Comparison of ENCODE assay signal across 24 cellular contexts in genomic region chr12:26009593-26009992, GRCh38. TPM values are rescaled to one million over a fixed set of nuclear protein-coding genes. Genes with fewer than 3 reads are reported as not detected.
DNase-seq lines count a peak whose midpoint lies in the region; ATAC-seq, FAIRE-seq and TF ChIP-seq lines count a peak whose summit lies in the region.
"Had no signal": no experiment of that assay in that cellular context is flagged by ENCODE, and none has a peak within 500 bp of the region (broad histone marks: within the 10 kb centered on the region; RNA-seq: fewer than 3 reads in every experiment).

No MANE protein-coding gene starts in this region.

- dilution Hi-C loops in IMR-90 (cut with HindIII; ENCODE audit: low sequenced_read_pairs, unreplicated experiment), result no loop called here

- 0 out of 2 replicates have a peak overlapping the region, but pooled peaks have one; percentile 15 for H4K5ac ChIP-seq in IMR-90 (ENCODE audit: low read depth, low read length)

- H3K27me3 Mint-ChIP-seq in natural killer cell treated with Interleukin-12 subunit alpha and Interleukin-12 subunit beta and Interleukin-15 and Interleukin-18, amount 100 ng/mL, for 72 hours, result peaks cover 3 to 16% of the 10 kb centered on the region in 2 donors

- SMC1A ChIA-PET in GM12878 (lab: Charles Lee; ENCODE audit: uncharacterized antibody, unreplicated experiment), result interaction anchor here (0.8 to 1.0 kb wide), 2 partner anchors 22 to 574 kb away, joined by 3 read pairs; no protein-coding TSS in a partner anchor

- peak overlapping the region; percentile 71; the same call in 1 of the 2 replicates for H2BK20ac ChIP-seq in IMR-90 (ENCODE audit: low read depth, low read length)

- H3K4ac ChIP-seq in IMR-90 (ENCODE audit: low read depth, low read length), result peak overlapping the region; percentile 48; the same call in 1 of the 2 replicates

- no peaks in the 10 kb centered on the region for H3K36me3 Mint-ChIP-seq in natural killer cell treated with Interleukin-12 subunit alpha and Interleukin-12 subunit beta and Interleukin-15 and Interleukin-18, amount 100 ng/mL, for 72 hours
- H3K36me3 Mint-ChIP-seq: activated naive CD4-positive, alpha-beta T cell treated with anti-CD3 and anti-CD28 coated beads, Interleukin-2, amount 50 U/mL, for 72 hours had no signal

- no peaks in the 10 kb centered on the region for H3K9me3 Mint-ChIP-seq in natural killer cell treated with Interleukin-12 subunit alpha and Interleukin-12 subunit beta and Interleukin-15 and Interleukin-18, amount 100 ng/mL, for 72 hours
- H3K9me3 Mint-ChIP-seq: activated T-helper 1 cell treated with anti-CD3 and anti-CD28 coated beads, Interleukin-12 subunit alpha, Interleukin-12 subunit beta, Interleukin-2, Interleukin-4 antibody, amounts not matched to agents 30 ng/mL and 10 ng/mL and 1 ng/mL, durations not matched to agents 14 hours and 24 hours and 36 hours; CD8-positive, alpha-beta memory T cell had no signal

- H2BK15ac ChIP-seq in IMR-90 (ENCODE audit: low read depth, low read length), result no peak overlapping the region

- peak overlapping the region; percentile 82; the same call in 1 of the 2 replicates for H3K14ac ChIP-seq in IMR-90 (replicated peaks; ENCODE audit: low read depth, low read length)

- TF ChIP-seq POLR2A in IMR-90 (IDR thresholded peaks at IDR 0.05; ENCODE audit: low read depth, low read length), result no peak
- TF ChIP-seq POLR2A in GM12878 (IDR thresholded peaks at IDR 0.05; ENCODE audit: low read depth, low read length), result no peak
- no peak for TF ChIP-seq POLR2A in transverse colon (IDR thresholded peaks at IDR 0.05)

- H3K4me1 ChIP-seq in IMR-90 (ENCODE audit: control insufficient read depth, insufficient read depth, low read length) (peaks cover 15% of the 10 kb centered on the region), GM12878 (ENCODE audit: control insufficient read depth, insufficient read depth, low read length) (no peaks in the 10 kb centered on the region), osteoblast (ENCODE audit: insufficient read depth, low read length) (peaks cover 39% of the 10 kb centered on the region), transverse colon (peaks cover 0 to 24% (median 5%) of the 10 kb centered on the region in 4 donors)

- H3K4me1 Mint-ChIP-seq in natural killer cell treated with Interleukin-12 subunit alpha and Interleukin-12 subunit beta and Interleukin-15 and Interleukin-18, amount 100 ng/mL, for 72 hours (ENCODE audit: low read depth in 2 of 2), result peaks cover 0 to 2% of the 10 kb centered on the region in 2 donors

- no peak for TF ChIP-seq CTCF in IMR-90 (conservative IDR thresholded peaks at IDR 0.05; ENCODE audit: low read depth, low read length)
- TF ChIP-seq CTCF in GM12878 (IDR thresholded peaks at IDR 0.05 in 2 of 3, conservative IDR thresholded peaks at IDR 0.05 in 1 of 3; ENCODE audit: control insufficient read depth in 2 of 3, extremely low read depth in 1 of 3, insufficient read depth in 1 of 3, low read depth in 3 of 3, low read length in 3 of 3), result no peak
- TF ChIP-seq CTCF in osteoblast (IDR thresholded peaks at IDR 0.05; ENCODE audit: extremely low read depth, low read depth, low read length), result no peak
- no peak for TF ChIP-seq CTCF in transverse colon (IDR thresholded peaks at IDR 0.05)

- H3K18ac ChIP-seq in IMR-90 (ENCODE audit: low read depth, low read length), result peak overlapping the region; percentile 38; the same call in 1 of the 2 replicates

- H3K23ac ChIP-seq in IMR-90 (ENCODE audit: low read depth, low read length), result peak overlapping the region; percentile 78; the same call in 1 of the 2 replicates

- H3K27ac ChIP-seq in IMR-90 (ENCODE audit: insufficient read depth, low read length) (no peak overlapping the region), GM12878 (ENCODE audit: control insufficient read depth, insufficient read depth) (no peak overlapping the region), osteoblast (ENCODE audit: low read depth, low read length) (peak overlapping the region; percentile 91), transverse colon (peak overlapping the region; percentile 68 to 80 (median 74))

- intact Hi-C loops in IMR-90 (cut with micrococcal nuclease), result no loop called here
- intact Hi-C loops in GM12878 (cut with micrococcal nuclease; ENCODE audit: unreplicated experiment), result no loop called here
- intact Hi-C loops in transverse colon (cut with DNase I; ENCODE audit: low total_unique reads), result no loop called here

- peak overlapping the region; percentile 68; the same call in 1 of the 2 replicates for H3K4me2 ChIP-seq in IMR-90 (ENCODE audit: low read depth, low read length)
- H3K4me2 ChIP-seq in GM12878 (ENCODE audit: control insufficient read depth, insufficient read depth), result no peak overlapping the region
- peak overlapping the region; percentile 58 for H3K4me2 ChIP-seq in osteoblast (ENCODE audit: insufficient read depth, low read length)

- peaks cover 3% of the 10 kb centered on the region; the same call in 1 of the 2 replicates for H3K9me1 ChIP-seq in IMR-90 (ENCODE audit: insufficient read depth, low read length)

- peak overlapping the region in 1 of 2 experiments; percentile 67; a peak in 1 of 4 replicates for H4K8ac ChIP-seq in IMR-90 (ENCODE audit: low read depth in 2 of 2, low read length in 2 of 2)

- no peak overlapping the region for H2BK120ac ChIP-seq in IMR-90 (ENCODE audit: low read depth, low read length)

- H3K9ac ChIP-seq in IMR-90 (ENCODE audit: low read depth, low read length), result no peak overlapping the region
- H3K9ac ChIP-seq in GM12878 (ENCODE audit: control insufficient read depth, insufficient read depth, low read length), result no peak overlapping the region

- H2AFZ ChIP-seq in IMR-90 (replicated peaks; ENCODE audit: low read length, poor library complexity) (no peak overlapping the region), GM12878 (ENCODE audit: control insufficient read depth, low read depth, low read length) (no peak overlapping the region), osteoblast (ENCODE audit: low read length) (no peak overlapping the region)

- peaks cover 2% of the 10 kb centered on the region; the same call in 1 of the 2 replicates for H3K36me3 ChIP-seq in IMR-90 (ENCODE audit: control insufficient read depth, insufficient read depth, low read length)
- H3K36me3 ChIP-seq in GM12878 (ENCODE audit: control insufficient read depth in 2 of 2, insufficient read depth in 2 of 2, low read length in 1 of 2), result no peaks in the 10 kb centered on the region
- H3K36me3 ChIP-seq in osteoblast (ENCODE audit: insufficient read depth, low read length), result peaks cover 4% of the 10 kb centered on the region
- no peaks in the 10 kb centered on the region for H3K36me3 ChIP-seq in transverse colon
- H3K36me3 ChIP-seq: right atrium auricular region, SJSA1, suprapubic skin had no signal

- CTCF ChIA-PET in IMR-90 (lab: Yijun Ruan, JAX) (no interaction called here), GM12878 (lab: Yijun Ruan, JAX) (interaction anchor here (1.2 kb wide), 1 partner anchor 7 kb away, joined by 4 read pairs; no protein-coding TSS in a partner anchor)

- peaks cover 45 to 75% of the 10 kb centered on the region in 2 experiments for H3K79me1 ChIP-seq in IMR-90 (ENCODE audit: low read depth in 1 of 2, low read length in 2 of 2)

- H3K27me3 ChIP-seq in IMR-90 (ENCODE audit: control insufficient read depth, insufficient read depth, low read length) (no peaks in the 10 kb centered on the region), GM12878 (replicated peaks in 1 of 2; ENCODE audit: control insufficient read depth in 2 of 2, insufficient read depth in 2 of 2, low read length in 1 of 2) (no peaks in the 10 kb centered on the region; a peak in 2 of 4 replicates), osteoblast (ENCODE audit: insufficient read depth, low read length) (no peaks in the 10 kb centered on the region), transverse colon (no peaks in the 10 kb centered on the region)
- H3K27me3 ChIP-seq: right atrium auricular region, SJSA1, suprapubic skin had no signal

- H4K20me1 ChIP-seq in IMR-90 (ENCODE audit: insufficient read depth, low read length) (peaks cover 27% of the 10 kb centered on the region), GM12878 (ENCODE audit: control insufficient read depth, insufficient read depth) (no peaks in the 10 kb centered on the region), osteoblast (ENCODE audit: insufficient read depth, low read length) (peaks cover 6% of the 10 kb centered on the region)

- in situ Hi-C loops in IMR-90 (cut with MboI; ENCODE audit: low sequenced_read_pairs), result no loop called here
- in situ Hi-C loops in GM12878 (cut with MboI), result no loop called here
- in situ Hi-C loops in transverse colon (cut with MboI; ENCODE audit: low pct_ligation_motif_present in 1 of 4, low pct_unique_long_range_greater_than_20kb in 1 of 4, low sequenced_read_pairs in 3 of 4), result loop anchor here in 2 of 4 donors (25.0 kb wide), 1 partner anchor 572 kb away; no protein-coding TSS in a partner anchor

- H4K91ac ChIP-seq in IMR-90 (ENCODE audit: insufficient read depth, low read depth, low read length), result no peak overlapping the region

- H2AK9ac ChIP-seq in IMR-90 (replicated peaks; ENCODE audit: low read depth, low read length, poor library complexity), result no peak overlapping the region

- H3K4me3 ChIP-seq in IMR-90 (ENCODE audit: insufficient read depth, low read depth, low read length) (no peak overlapping the region), GM12878 (no peak overlapping the region), osteoblast (ENCODE audit: insufficient read depth, low read length) (peak overlapping the region; percentile 21), transverse colon (no peak overlapping the region)
- H3K4me3 ChIP-seq: right atrium auricular region, SJSA1, suprapubic skin had no signal

- no peak for TF ChIP-seq EP300 in GM12878 (IDR thresholded peaks at IDR 0.05; ENCODE audit: borderline replicate concordance in 1 of 2, control insufficient read depth in 1 of 2, low read depth in 2 of 2, low read length in 2 of 2)
- no peak for TF ChIP-seq EP300 in transverse colon (IDR thresholded peaks at IDR 0.05; ENCODE audit: low read depth)

- no peaks in the 10 kb centered on the region for H3K79me2 ChIP-seq in GM12878 (ENCODE audit: control insufficient read depth, insufficient read depth, low read length)
- peaks cover 91% of the 10 kb centered on the region for H3K79me2 ChIP-seq in osteoblast (ENCODE audit: insufficient read depth, low read length)

- no peak overlapping the region for H3K4me3 Mint-ChIP-seq in natural killer cell treated with Interleukin-12 subunit alpha and Interleukin-12 subunit beta and Interleukin-15 and Interleukin-18, amount 100 ng/mL, for 72 hours
- H3K4me3 Mint-ChIP-seq: activated T-helper 1 cell treated with anti-CD3 and anti-CD28 coated beads, Interleukin-12 subunit alpha, Interleukin-12 subunit beta, Interleukin-2, Interleukin-4 antibody, amounts not matched to agents 30 ng/mL and 10 ng/mL and 1 ng/mL, durations not matched to agents 14 hours and 24 hours and 36 hours; CD8-positive, alpha-beta memory T cell; T-helper 17 cell had no signal

- FAIRE-seq in GM12878 (lab: Jason Lieb, UNC), result peak; percentile 57
- FAIRE-seq: kidney had no signal

- no peak overlapping the region; the same call in 1 of the 2 replicates for H2AK5ac ChIP-seq in IMR-90 (ENCODE audit: low read depth, low read length)

- RAD21 ChIA-PET in GM12878 (lab: Charles Lee; ENCODE audit: unreplicated experiment), result no interaction called here

- H3K9me3 ChIP-seq in IMR-90 (ENCODE audit: control insufficient read depth, insufficient read depth, low read length), result no peaks in the 10 kb centered on the region
- no peaks in the 10 kb centered on the region for H3K9me3 ChIP-seq in GM12878 (replicated peaks; ENCODE audit: control insufficient read depth, insufficient read depth, low read length)
- H3K9me3 ChIP-seq in osteoblast (ENCODE audit: low read depth, low read length), result no peaks in the 10 kb centered on the region
- H3K9me3 ChIP-seq in transverse colon, result no peaks in the 10 kb centered on the region
- H3K9me3 ChIP-seq: right atrium auricular region, SJSA1, suprapubic skin had no signal

- BruUV-seq in IMR-90 (replicated peaks; lab: Mats Ljungman, UMichigan) (no TSS peak), GM12878 (replicated peaks; lab: Mats Ljungman, UMichigan) (no TSS peak)

- TF ChIP-seq RAD21 in IMR-90 (IDR thresholded peaks at IDR 0.05; ENCODE audit: low read length), result no peak
- TF ChIP-seq RAD21 in GM12878 (IDR thresholded peaks at IDR 0.05; ENCODE audit: insufficient read depth, low read depth, low read length), result no peak

- DNase-seq in IMR-90 (no peak), GM12878 (ENCODE audit: low read depth, low spot score) (no peak), osteoblast (ENCODE audit: insufficient read length, low spot score, missing footprints) (no peak), transverse colon (no peak), NCI-H128 (lab: John Stamatoyannopoulos, UW; ENCODE audit: unreplicated experiment) (no peak)
- DNase-seq in natural killer cell treated with Interleukin-12 subunit alpha and Interleukin-12 subunit beta and Interleukin-15 and Interleukin-18, amount 100 ng/mL, for 72 hours (ENCODE audit: low spot score), result no peak
- DNase-seq: activated CD4-positive, alpha-beta T cell treated with anti-CD3 and anti-CD28 coated beads for 48 hours; AML-193; CD8-positive, alpha-beta memory T cell; DMS53; effector CD4-positive, alpha-beta T cell; GDM1; kidney; NCI-H1092 treated with DMSO at 0.1 percent for 48 hours; NCI-H2029; NCI-H774; occipital lobe; T-helper 17 cell had no signal

- no peak overlapping the region for H3K56ac ChIP-seq in IMR-90 (ENCODE audit: extremely low read depth, insufficient read depth, low read length)

- WGBS in IMR-90 (ENCODE audit: extremely low coverage in 2 of 2, insufficient read length in 1 of 2), 2 experiments, result 100% methylated on average over 1 of the region's 1 CpG; no CpG with 5 or more reads in 1 of the 2 experiments
- 30% methylated on average over 1 of the region's 1 CpG for WGBS in GM12878 (ENCODE audit: insufficient coverage, insufficient replicate concordance, low lambda C conversion rate, missing lambda C conversion rate)
- WGBS in transverse colon (ENCODE audit: low coverage in 1 of 2), 2 donors, result 82 to 86% methylated on average over 1 of the region's 1 CpG

- POLR2A ChIA-PET in IMR-90 (lab: Charles Lee; ENCODE audit: unreplicated experiment), result no interaction called here
- POLR2A ChIA-PET in GM12878 (lab: Charles Lee), result interaction anchor here (0.5 kb wide), 1 partner anchor 144 kb away, joined by 3 read pairs; no protein-coding TSS in a partner anchor

- peak overlapping the region; percentile 74 for H2BK5ac ChIP-seq in IMR-90 (ENCODE audit: low read depth, low read length, poor library complexity, severe bottlenecking)

- no peak overlapping the region for H3K27ac Mint-ChIP-seq in natural killer cell treated with Interleukin-12 subunit alpha and Interleukin-12 subunit beta and Interleukin-15 and Interleukin-18, amount 100 ng/mL, for 72 hours
- H3K27ac Mint-ChIP-seq: activated naive CD4-positive, alpha-beta T cell treated with anti-CD3 and anti-CD28 coated beads, Interleukin-2, amount 50 U/mL, for 72 hours; activated T-helper 1 cell treated with anti-CD3 and anti-CD28 coated beads, Interleukin-12 subunit alpha, Interleukin-12 subunit beta, Interleukin-2, Interleukin-4 antibody, amounts not matched to agents 30 ng/mL and 10 ng/mL and 1 ng/mL, durations not matched to agents 14 hours and 24 hours and 36 hours; CD8-positive, alpha-beta memory T cell; T-helper 17 cell had no signal

- ATAC-seq in IMR-90 (ENCODE audit: low read depth) (no peak), GM12878 (no peak), GM18498 (IDR thresholded peaks at IDR 0.05; ENCODE audit: unreplicated experiment) (no peak)
- no peak for ATAC-seq in natural killer cell treated with Interleukin-12 subunit alpha and Interleukin-12 subunit beta and Interleukin-15 and Interleukin-18, amount 100 ng/mL, for 72 hours
- ATAC-seq: activated naive CD4-positive, alpha-beta T cell treated with anti-CD3 and anti-CD28 coated beads, Interleukin-2, amount 50 U/mL, for 72 hours; T-helper 17 cell had no signal

RNA-seq across cellular contexts. Expression of gene RASSF8, which starts 51.1 kb away (rescaled TPM):
- 50.5 and 50.8 TPM in 2 replicates for total RNA-seq in IMR-90 (2012; rRNA removed)
- polyA plus RNA-seq in IMR-90 (2012; rRNA removed), result 10.8 and 11.1 TPM in 2 replicates
- 3.9 and 4.3 TPM in 2 replicates for polyA plus RNA-seq in IMR-90 (2012; cell fraction: cytosol; rRNA removed)
- polyA plus RNA-seq in IMR-90 (2012; cell fraction: nucleus; rRNA removed; ENCODE audit: low replicate concordance), result 2.1 and 10.1 TPM in 2 replicates
- total RNA-seq in GM12878 (2013; cell fraction: nucleolus; rRNA removed), result 0.75 TPM in 1 of 2 replicates, not detected in the other
- under 0.01 and 0.06 TPM in 2 replicates for total RNA-seq in GM12878 (2014; rRNA removed)
- total RNA-seq in GM12878 (2014; rRNA removed; fragmentation: Illumina TruSeq; extraction: Trizol), result 0.18 TPM in 2 replicates
- 0.10 TPM in 1 of 2 replicates, not detected in the other for total RNA-seq in GM12878 (2021)
- polyA plus RNA-seq in GM12878 (2011; ENCODE audit: low read depth), result not detected
- 0.03 TPM in 1 of 2 replicates, not detected in the other for polyA plus RNA-seq in GM12878 (2011; rRNA removed)
- polyA plus RNA-seq in GM12878 (2011; cell fraction: cytosol; rRNA removed), result 0.03 TPM in 1 of 2 replicates, not detected in the other
- not detected in 2 replicates for polyA plus RNA-seq in GM12878 (2011; cell fraction: nucleus; rRNA removed)
- 0.11 TPM in 1 of 2 replicates, not detected in the other for polyA plus RNA-seq in GM12878 (2012)
- 0.06 TPM in 1 of 2 replicates, not detected in the other for polyA plus RNA-seq in GM12878 (2014; fragmentation: Illumina TruSeq; extraction: Trizol)
- polyA plus RNA-seq in GM12878 (2014; fragmentation: Nextera tagmentation; extraction: Ambion mirVana), result not detected
- polyA plus RNA-seq in GM12878 (2014; rRNA removed), result not detected in 2 replicates
- not detected for polyA plus RNA-seq in GM12878 (2016; fragmentation: Nextera tagmentation; extraction: Ambion mirVana)
- 0.15 TPM in 1 of 2 replicates, not detected in the other for polyA minus RNA-seq in GM12878 (2011; rRNA and poly(A)+ RNA removed)
- not detected in 2 replicates for polyA minus RNA-seq in GM12878 (2011; cell fraction: cytosol; rRNA and poly(A)+ RNA removed)
- polyA minus RNA-seq in GM12878 (2011; cell fraction: nucleus; rRNA and poly(A)+ RNA removed), result not detected in 2 replicates
- total RNA-seq in osteoblast, result 84.3 and 97.4 TPM in 2 replicates
- total RNA-seq in transverse colon, result 100 to 1,000 TPM in 1 of 4 donors, 10 to 100 TPM in 3; 13.1 to 332 (median 23.5) TPM
- 1 to 10 TPM; 3.5 to 5.7 TPM for total RNA-seq in natural killer cell treated with Interleukin-12 subunit alpha and Interleukin-12 subunit beta and Interleukin-15 and Interleukin-18, amount 100 ng/mL, for 72 hours
- polyA plus RNA-seq: CD8-positive, alpha-beta memory T cell had no signal

Comparison
In these comparisons a context has a peak if more than half of its experiments do, and no peak if none do; other contexts are left out.
1. H3K27ac ChIP-seq: peak in osteoblast (single experiment) and transverse colon (4 of 4); none in IMR-90 (single experiment) and GM12878 (single experiment).